9 cellular contexts compared by ENCODE assay signal in genomic region chrX:133534172-133534571, GRCh38.
"Had no signal": no experiment of that assay in that cellular context is flagged by ENCODE, and none has a peak within 500 bp of the region (broad histone marks: within the 10 kb centered on the region; RNA-seq: fewer than 3 reads in every experiment).

No MANE protein-coding gene starts in this region.

- DNase-seq: H7, HFFc6, IMR-90, KG1 had no signal

- H3K9me3 Mint-ChIP-seq: GM23338 had no signal

- H3K4me2 ChIP-seq: GM23338 had no signal

- H3K4me1 ChIP-seq: HAP-1 had no signal

- H3K27ac ChIP-seq: HL-60 had no signal

- ATAC-seq: GM23338, HCT116, K562 had no signal

- H3K9me3 ChIP-seq: HAP-1 had no signal

- H3K4me1 Mint-ChIP-seq: GM23338 had no signal

- H2AFZ ChIP-seq: GM23338 had no signal

- H3K4me3 ChIP-seq: GM23338, HAP-1, K562 had no signal

- H3K4me3 Mint-ChIP-seq: GM23338, HFFc6 had no signal
